In genomic region chr9:118751848-118752223, GRCh38 we compare ENCODE assay signal across 3 cellular contexts.
TF ChIP-seq lines count a peak whose summit lies in the region.

No MANE protein-coding gene starts in this region.

TF ChIP-seq in liver, 16 proteins besides CTCF, POLR2A, EP300 and RAD21:
- TF ChIP-seq FOXA1 (IDR thresholded peaks at IDR 0.05) (no peak), FOXA2 (IDR thresholded peaks at IDR 0.05) (no peak)
TF ChIP-seq in liver: peak in this region for 0.

TF ChIP-seq in HepG2, 621 proteins besides CTCF, POLR2A, EP300 and RAD21:
- TF ChIP-seq ZBTB38 (CRISPR knock-in tag; IDR thresholded peaks at IDR 0.05) (no peak), HOXA5 (CRISPR knock-in tag; IDR thresholded peaks at IDR 0.05) (no peak), ZNF652 (CRISPR knock-in tag; IDR thresholded peaks at IDR 0.05; ENCODE audit: borderline replicate concordance, low read depth) (no peak)
- TF ChIP-seq, protein P1, sequence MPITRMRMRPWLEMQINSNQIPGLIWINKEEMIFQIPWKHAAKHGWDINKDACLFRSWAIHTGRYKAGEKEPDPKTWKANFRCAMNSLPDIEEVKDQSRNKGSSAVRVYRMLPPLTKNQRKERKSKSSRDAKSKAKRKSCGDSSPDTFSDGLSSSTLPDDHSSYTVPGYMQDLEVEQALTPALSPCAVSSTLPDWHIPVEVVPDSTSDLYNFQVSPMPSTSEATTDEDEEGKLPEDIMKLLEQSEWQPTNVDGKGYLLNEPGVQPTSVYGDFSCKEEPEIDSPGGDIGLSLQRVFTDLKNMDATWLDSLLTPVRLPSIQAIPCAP (CRISPR knock-in tag; IDR thresholded peaks at IDR 0.05; ENCODE audit: low read depth), result no peak

TF ChIP-seq in H1, 55 proteins besides CTCF, POLR2A, EP300 and RAD21:
- no peak for TF ChIP-seq SIRT6 (IDR thresholded peaks at IDR 0.05; ENCODE audit: low read length)
- TF ChIP-seq, protein P2, sequence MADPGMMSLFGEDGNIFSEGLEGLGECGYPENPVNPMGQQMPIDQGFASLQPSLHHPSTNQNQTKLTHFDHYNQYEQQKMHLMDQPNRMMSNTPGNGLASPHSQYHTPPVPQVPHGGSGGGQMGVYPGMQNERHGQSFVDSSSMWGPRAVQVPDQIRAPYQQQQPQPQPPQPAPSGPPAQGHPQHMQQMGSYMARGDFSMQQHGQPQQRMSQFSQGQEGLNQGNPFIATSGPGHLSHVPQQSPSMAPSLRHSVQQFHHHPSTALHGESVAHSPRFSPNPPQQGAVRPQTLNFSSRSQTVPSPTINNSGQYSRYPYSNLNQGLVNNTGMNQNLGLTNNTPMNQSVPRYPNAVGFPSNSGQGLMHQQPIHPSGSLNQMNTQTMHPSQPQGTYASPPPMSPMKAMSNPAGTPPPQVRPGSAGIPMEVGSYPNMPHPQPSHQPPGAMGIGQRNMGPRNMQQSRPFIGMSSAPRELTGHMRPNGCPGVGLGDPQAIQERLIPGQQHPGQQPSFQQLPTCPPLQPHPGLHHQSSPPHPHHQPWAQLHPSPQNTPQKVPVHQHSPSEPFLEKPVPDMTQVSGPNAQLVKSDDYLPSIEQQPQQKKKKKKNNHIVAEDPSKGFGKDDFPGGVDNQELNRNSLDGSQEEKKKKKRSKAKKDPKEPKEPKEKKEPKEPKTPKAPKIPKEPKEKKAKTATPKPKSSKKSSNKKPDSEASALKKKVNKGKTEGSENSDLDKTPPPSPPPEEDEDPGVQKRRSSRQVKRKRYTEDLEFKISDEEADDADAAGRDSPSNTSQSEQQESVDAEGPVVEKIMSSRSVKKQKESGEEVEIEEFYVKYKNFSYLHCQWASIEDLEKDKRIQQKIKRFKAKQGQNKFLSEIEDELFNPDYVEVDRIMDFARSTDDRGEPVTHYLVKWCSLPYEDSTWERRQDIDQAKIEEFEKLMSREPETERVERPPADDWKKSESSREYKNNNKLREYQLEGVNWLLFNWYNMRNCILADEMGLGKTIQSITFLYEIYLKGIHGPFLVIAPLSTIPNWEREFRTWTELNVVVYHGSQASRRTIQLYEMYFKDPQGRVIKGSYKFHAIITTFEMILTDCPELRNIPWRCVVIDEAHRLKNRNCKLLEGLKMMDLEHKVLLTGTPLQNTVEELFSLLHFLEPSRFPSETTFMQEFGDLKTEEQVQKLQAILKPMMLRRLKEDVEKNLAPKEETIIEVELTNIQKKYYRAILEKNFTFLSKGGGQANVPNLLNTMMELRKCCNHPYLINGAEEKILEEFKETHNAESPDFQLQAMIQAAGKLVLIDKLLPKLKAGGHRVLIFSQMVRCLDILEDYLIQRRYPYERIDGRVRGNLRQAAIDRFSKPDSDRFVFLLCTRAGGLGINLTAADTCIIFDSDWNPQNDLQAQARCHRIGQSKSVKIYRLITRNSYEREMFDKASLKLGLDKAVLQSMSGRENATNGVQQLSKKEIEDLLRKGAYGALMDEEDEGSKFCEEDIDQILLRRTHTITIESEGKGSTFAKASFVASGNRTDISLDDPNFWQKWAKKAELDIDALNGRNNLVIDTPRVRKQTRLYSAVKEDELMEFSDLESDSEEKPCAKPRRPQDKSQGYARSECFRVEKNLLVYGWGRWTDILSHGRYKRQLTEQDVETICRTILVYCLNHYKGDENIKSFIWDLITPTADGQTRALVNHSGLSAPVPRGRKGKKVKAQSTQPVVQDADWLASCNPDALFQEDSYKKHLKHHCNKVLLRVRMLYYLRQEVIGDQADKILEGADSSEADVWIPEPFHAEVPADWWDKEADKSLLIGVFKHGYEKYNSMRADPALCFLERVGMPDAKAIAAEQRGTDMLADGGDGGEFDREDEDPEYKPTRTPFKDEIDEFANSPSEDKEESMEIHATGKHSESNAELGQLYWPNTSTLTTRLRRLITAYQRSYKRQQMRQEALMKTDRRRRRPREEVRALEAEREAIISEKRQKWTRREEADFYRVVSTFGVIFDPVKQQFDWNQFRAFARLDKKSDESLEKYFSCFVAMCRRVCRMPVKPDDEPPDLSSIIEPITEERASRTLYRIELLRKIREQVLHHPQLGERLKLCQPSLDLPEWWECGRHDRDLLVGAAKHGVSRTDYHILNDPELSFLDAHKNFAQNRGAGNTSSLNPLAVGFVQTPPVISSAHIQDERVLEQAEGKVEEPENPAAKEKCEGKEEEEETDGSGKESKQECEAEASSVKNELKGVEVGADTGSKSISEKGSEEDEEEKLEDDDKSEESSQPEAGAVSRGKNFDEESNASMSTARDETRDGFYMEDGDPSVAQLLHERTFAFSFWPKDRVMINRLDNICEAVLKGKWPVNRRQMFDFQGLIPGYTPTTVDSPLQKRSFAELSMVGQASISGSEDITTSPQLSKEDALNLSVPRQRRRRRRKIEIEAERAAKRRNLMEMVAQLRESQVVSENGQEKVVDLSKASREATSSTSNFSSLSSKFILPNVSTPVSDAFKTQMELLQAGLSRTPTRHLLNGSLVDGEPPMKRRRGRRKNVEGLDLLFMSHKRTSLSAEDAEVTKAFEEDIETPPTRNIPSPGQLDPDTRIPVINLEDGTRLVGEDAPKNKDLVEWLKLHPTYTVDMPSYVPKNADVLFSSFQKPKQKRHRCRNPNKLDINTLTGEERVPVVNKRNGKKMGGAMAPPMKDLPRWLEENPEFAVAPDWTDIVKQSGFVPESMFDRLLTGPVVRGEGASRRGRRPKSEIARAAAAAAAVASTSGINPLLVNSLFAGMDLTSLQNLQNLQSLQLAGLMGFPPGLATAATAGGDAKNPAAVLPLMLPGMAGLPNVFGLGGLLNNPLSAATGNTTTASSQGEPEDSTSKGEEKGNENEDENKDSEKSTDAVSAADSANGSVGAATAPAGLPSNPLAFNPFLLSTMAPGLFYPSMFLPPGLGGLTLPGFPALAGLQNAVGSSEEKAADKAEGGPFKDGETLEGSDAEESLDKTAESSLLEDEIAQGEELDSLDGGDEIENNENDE (IDR thresholded peaks at IDR 0.05; ENCODE audit: insufficient replicate concordance, low read length), result no peak
- no peak for TF ChIP-seq YY1 (IDR thresholded peaks at IDR 0.05; ENCODE audit: low read depth, low read length)
- TF ChIP-seq TCF12 (IDR thresholded peaks at IDR 0.05; ENCODE audit: low read depth, low read length), result no peak
